In the genomic region with DNA sequence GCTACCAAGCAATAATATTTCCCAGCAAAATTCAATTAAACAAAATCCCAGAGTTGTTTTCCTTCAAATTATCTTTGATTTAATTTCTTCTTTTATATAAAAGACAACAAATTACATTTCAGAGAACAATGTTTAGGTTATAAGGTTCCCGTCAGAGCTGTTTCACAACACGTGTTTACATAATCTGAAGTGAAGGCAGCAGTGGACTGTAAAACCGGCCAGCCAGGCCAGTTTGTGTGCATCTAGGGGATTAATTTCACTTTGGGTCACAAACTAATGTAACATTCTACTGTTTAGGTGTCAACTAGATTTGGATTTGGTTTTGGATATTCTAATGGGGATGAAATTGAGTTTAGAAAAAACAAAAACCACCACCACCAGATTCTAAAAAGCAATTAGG, we compare ENCODE assay signal across 1 cellular context.
TF ChIP-seq lines count a peak whose summit lies in the region.

No MANE protein-coding gene starts in this region.

TF ChIP-seq in HepG2, 621 proteins besides CTCF, POLR2A, EP300 and RAD21 (continued from another document):
- TF ChIP-seq RERE (CRISPR knock-in tag; IDR thresholded peaks at IDR 0.05; ENCODE audit: low read depth) = no peak
- peak; percentile 40; the same call in 1 of the 2 replicates for TF ChIP-seq GATAD2A (CRISPR knock-in tag; IDR thresholded peaks at IDR 0.05)
- no peak for TF ChIP-seq ZFP41 (CRISPR knock-in tag; IDR thresholded peaks at IDR 0.05; ENCODE audit: borderline replicate concordance)
- no peak for TF ChIP-seq DNMT1 (CRISPR knock-in tag; IDR thresholded peaks at IDR 0.05)
- 0 out of 2 replicates have a peak, but pooled peaks have one; percentile 34 for TF ChIP-seq ZGPAT (CRISPR knock-in tag; IDR thresholded peaks at IDR 0.05)
- no peak for TF ChIP-seq ZHX1 (CRISPR knock-in tag; IDR thresholded peaks at IDR 0.05; ENCODE audit: low read depth)
- no peak for TF ChIP-seq REXO4 (CRISPR knock-in tag; IDR thresholded peaks at IDR 0.05; ENCODE audit: borderline replicate concordance)
- no peak for TF ChIP-seq ZNF230 (CRISPR knock-in tag; IDR thresholded peaks at IDR 0.05)
- TF ChIP-seq ZNF407 (CRISPR knock-in tag; IDR thresholded peaks at IDR 0.05; ENCODE audit: not compliant biosample characterization) = no peak
- no peak for TF ChIP-seq MYNN (CRISPR knock-in tag; IDR thresholded peaks at IDR 0.05; ENCODE audit: low read depth)
- TF ChIP-seq CREB1 (IDR thresholded peaks at IDR 0.05) = no peak
- TF ChIP-seq CREB1 (CRISPR knock-in tag; IDR thresholded peaks at IDR 0.05) = peak; percentile 36; the same call in 1 of the 2 replicates
- no peak for TF ChIP-seq GTF2F1 (IDR thresholded peaks at IDR 0.05; ENCODE audit: low read length)
- no peak for TF ChIP-seq FOXA1 (IDR thresholded peaks at IDR 0.05)
- TF ChIP-seq FOXA1 (CRISPR knock-in tag; IDR thresholded peaks at IDR 0.05) = peak; percentile 61
- TF ChIP-seq, protein P1, sequence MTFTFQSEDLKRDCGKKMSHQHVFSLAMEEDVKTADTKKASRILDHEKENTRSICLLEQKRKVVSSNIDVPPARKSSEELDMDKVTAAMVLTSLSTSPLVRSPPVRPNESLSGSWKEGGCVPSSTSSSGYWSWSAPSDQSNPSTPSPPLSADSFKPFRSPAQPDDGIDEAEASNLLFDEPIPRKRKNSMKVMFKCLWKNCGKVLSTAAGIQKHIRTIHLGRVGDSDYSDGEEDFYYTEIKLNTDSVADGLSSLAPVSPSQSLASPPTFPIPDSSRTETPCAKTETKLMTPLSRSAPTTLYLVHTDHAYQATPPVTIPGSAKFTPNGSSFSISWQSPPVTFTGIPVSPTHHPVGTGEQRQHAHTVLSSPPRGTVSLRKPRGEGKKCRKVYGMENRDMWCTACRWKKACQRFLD (CRISPR knock-in tag; IDR thresholded peaks at IDR 0.05; ENCODE audit: borderline replicate concordance) = no peak
- TF ChIP-seq, protein P2, sequence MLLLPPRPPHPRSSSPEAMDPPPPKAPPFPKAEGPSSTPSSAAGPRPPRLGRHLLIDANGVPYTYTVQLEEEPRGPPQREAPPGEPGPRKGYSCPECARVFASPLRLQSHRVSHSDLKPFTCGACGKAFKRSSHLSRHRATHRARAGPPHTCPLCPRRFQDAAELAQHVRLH (CRISPR knock-in tag; IDR thresholded peaks at IDR 0.05; ENCODE audit: borderline replicate concordance, low read depth) = no peak
